8 cellular contexts compared by ENCODE assay signal in the genomic region with DNA sequence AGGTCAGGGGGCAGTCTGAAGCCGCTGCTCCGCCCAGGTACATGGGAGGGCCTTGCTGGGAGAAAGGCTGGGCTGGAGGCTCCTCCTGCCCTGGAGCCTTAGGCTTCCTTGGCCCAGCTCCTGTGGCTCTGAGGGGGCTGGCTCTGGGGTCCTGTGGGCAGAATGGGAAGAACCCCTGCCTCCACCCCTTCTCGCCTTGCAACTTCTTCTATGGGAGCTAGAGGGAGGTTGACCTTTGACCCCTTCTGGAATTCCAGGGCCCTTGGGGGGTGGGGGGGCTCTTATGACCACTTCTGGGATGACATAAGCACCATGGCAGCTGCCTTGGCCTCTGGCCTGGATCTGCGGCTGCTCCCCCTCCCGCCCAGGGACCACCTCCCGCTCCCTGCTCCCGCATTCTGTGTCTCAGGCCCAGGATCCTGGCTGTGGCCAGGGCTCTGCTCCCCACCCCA. TPM values are rescaled to one million over a fixed set of nuclear protein-coding genes. Genes with fewer than 3 reads are reported as not detected.
DNase-seq lines count a peak whose midpoint lies in the region; ATAC-seq, FAIRE-seq and TF ChIP-seq lines count a peak whose summit lies in the region.
"Had no signal": no experiment of that assay in that cellular context is flagged by ENCODE, and none has a peak within 500 bp of the region (broad histone marks: within the 10 kb centered on the region; RNA-seq: fewer than 3 reads in every experiment).

No MANE protein-coding gene starts in this region.

- FAIRE-seq in urothelium cell line (lab: Jason Lieb, UNC) = no peak

- H3K9me3 ChIP-seq in NT2/D1 (ENCODE audit: insufficient read depth, low read length) = no peaks in the 10 kb centered on the region
- no peaks in the 10 kb centered on the region for H3K9me3 ChIP-seq in esophagus muscularis mucosa
- H3K9me3 ChIP-seq in mucosa of rectum (ENCODE audit: control insufficient read depth in 2 of 2, low read length in 2 of 2) = no peaks in the 10 kb centered on the region

- H3K4me1 ChIP-seq in NT2/D1 (ENCODE audit: insufficient read depth, insufficient read length) (peaks cover 37% of the 10 kb centered on the region), esophagus muscularis mucosa (peaks cover 74 to 99% (median 82%) of the 10 kb centered on the region in 4 donors), mucosa of rectum (ENCODE audit: control insufficient read depth in 2 of 2, insufficient read depth in 2 of 2, low read length in 2 of 2) (peaks cover 31 to 41% of the 10 kb centered on the region in 2 donors)

- H3K36me3 ChIP-seq in NT2/D1 (ENCODE audit: insufficient read depth, insufficient read length, low read length) = peaks cover 69% of the 10 kb centered on the region
- H3K36me3 ChIP-seq in esophagus muscularis mucosa = peaks cover 0 to 46% (median 30%) of the 10 kb centered on the region in 4 donors
- peaks cover 6 to 12% of the 10 kb centered on the region in 2 donors for H3K36me3 ChIP-seq in mucosa of rectum (ENCODE audit: control insufficient read depth in 2 of 2, insufficient read depth in 2 of 2, low read length in 2 of 2)

- DNase-seq in NT2/D1 (ENCODE audit: low read depth, low spot score) (peak; percentile 92), esophagus muscularis mucosa (ENCODE audit: extremely low spot score) (no peak), urothelium cell line (ENCODE audit: low spot score) (peak; percentile 63)
- no peak for DNase-seq in activated CD4-positive, alpha-beta T cell treated with anti-CD3 and anti-CD28 coated beads, Interleukin-2, amount 50 U/mL, for 48 hours
- DNase-seq in stimulated activated CD4-positive, alpha-beta T cell treated with anti-CD3 and anti-CD28 coated beads, Interleukin-4, amount 100 ng/mL, for 4 hours = no peak
- DNase-seq: NCI-H1105 had no signal

- intact Hi-C loops in esophagus muscularis mucosa (cut with DNase I) = loop anchor here (2.0 kb wide), 1 partner anchor 17 kb away; no protein-coding TSS in a partner anchor

- ATAC-seq in GM18517 (IDR thresholded peaks at IDR 0.05; ENCODE audit: unreplicated experiment) = no peak

- H3K4me3 ChIP-seq in NT2/D1 (ENCODE audit: insufficient read length, low read depth) (no peak overlapping the region), esophagus muscularis mucosa (no peak overlapping the region), mucosa of rectum (ENCODE audit: low read length in 2 of 2) (no peak overlapping the region)

- H3K27ac ChIP-seq in esophagus muscularis mucosa (replicated peaks in 1 of 4) = peak overlapping the region; percentile 93 to 99 (median 98)
- H3K27ac ChIP-seq in mucosa of rectum (ENCODE audit: low read depth in 2 of 2, low read length in 2 of 2) = peak overlapping the region; percentile 60 to 74

- 22% methylated on average over 5 of the region's 7 CpGs for WGBS in esophagus muscularis mucosa

- TF ChIP-seq EP300 in esophagus muscularis mucosa (IDR thresholded peaks at IDR 0.05) = no peak

- TF ChIP-seq POLR2A in esophagus muscularis mucosa (IDR thresholded peaks at IDR 0.05; ENCODE audit: low read depth) = no peak

- H3K27me3 ChIP-seq in NT2/D1 (ENCODE audit: insufficient read depth, insufficient read length) = no peaks in the 10 kb centered on the region
- no peaks in the 10 kb centered on the region for H3K27me3 ChIP-seq in esophagus muscularis mucosa
- H3K27me3 ChIP-seq in mucosa of rectum (ENCODE audit: control insufficient read depth in 2 of 2, insufficient read depth in 2 of 2, low read length in 2 of 2) = no peaks in the 10 kb centered on the region

- TF ChIP-seq CTCF in esophagus muscularis mucosa (IDR thresholded peaks at IDR 0.05) = no peak

- H3K9ac ChIP-seq in NT2/D1 (ENCODE audit: insufficient read length, low read depth) = peak overlapping the region; percentile 89
- no peak overlapping the region for H3K9ac ChIP-seq in mucosa of rectum (ENCODE audit: low read depth in 1 of 2, low read length in 2 of 2)

RNA-seq across cellular contexts. Expression of gene IER5L, which starts 32.2 kb away (rescaled TPM):
- total RNA-seq in esophagus muscularis mucosa = 10 to 100 TPM in 3 of 4 donors, 1 to 10 TPM in 1; 5.0 to 24.2 (median 12.9) TPM

RNA-seq across cellular contexts. Expression of gene PTPA, which starts 34.7 kb away (rescaled TPM):
- total RNA-seq in esophagus muscularis mucosa = 10 to 100 TPM; 57.7 to 91.9 (median 77.4) TPM

RNA-seq across cellular contexts. Expression of gene CRAT, which starts 35.3 kb away (rescaled TPM):
- total RNA-seq in esophagus muscularis mucosa = 100 to 1,000 TPM in 2 of 4 donors, 10 to 100 TPM in 2; 73.9 to 117 (median 92.2) TPM

Comparison
In these comparisons a context has a peak if more than half of its experiments do, and no peak if none do; other contexts are left out.
1. DNase-seq: peak in NT2/D1 (single experiment) and urothelium cell line (single experiment); none in esophagus muscularis mucosa (single experiment), activated CD4-positive, alpha-beta T cell treated with anti-CD3 and anti-CD28 coated beads, Interleukin-2, amount 50 U/mL, for 48 hours (0 of 2) and stimulated activated CD4-positive, alpha-beta T cell treated with anti-CD3 and anti-CD28 coated beads, Interleukin-4, amount 100 ng/mL, for 4 hours (0 of 2).